7 cellular contexts compared by ENCODE assay signal in genomic region chr10:125159932-125160855, GRCh38. TPM values are rescaled to one million over a fixed set of nuclear protein-coding genes. Genes with fewer than 3 reads are reported as not detected.
DNase-seq lines count a peak whose midpoint lies in the region; ATAC-seq and TF ChIP-seq lines count a peak whose summit lies in the region.

Gene CTBP2, minus strand, starts transcription at chr10:125160563.

- peak within 1 kb of the TSS; percentile 77 for H3K4me3 Mint-ChIP-seq in osteocyte (ENCODE audit: unreplicated experiment)

- peaks cover 29% of the 10 kb centered on the region for H3K4me1 Mint-ChIP-seq in osteocyte (ENCODE audit: unreplicated experiment)

- no peak for TF ChIP-seq CTCF in adrenal gland (IDR thresholded peaks at IDR 0.05)
- TF ChIP-seq CTCF in heart right ventricle (IDR thresholded peaks at IDR 0.05): peak in 1 of 9 donors; percentile 4
- no peak for TF ChIP-seq CTCF in osteocyte (IDR thresholded peaks at IDR 0.05)

- intact Hi-C loops in adrenal gland (cut with DNase I): loop anchor here in 1 of 2 donors (10.0 kb wide), 2 partner anchors 75 to 175 kb away; no protein-coding TSS in a partner anchor
- intact Hi-C loops in heart right ventricle (cut with DNase I): loop anchor here (2.0 to 10.0 kb wide), 16 partner anchors 37 to 245 kb away; no protein-coding TSS in a partner anchor

- H3K9me3 Mint-ChIP-seq in osteocyte (ENCODE audit: unreplicated experiment): no peaks in the 10 kb centered on the region

- no peaks in the 10 kb centered on the region for H3K27me3 ChIP-seq in adrenal gland
- H3K27me3 ChIP-seq in heart right ventricle: peaks cover 0 to 13% (median 0%) of the 10 kb centered on the region in 7 donors

- TF ChIP-seq POLR2A in adrenal gland (IDR thresholded peaks at IDR 0.05): peak in 1 of 2 donors; percentile 18

- ATAC-seq in heart right ventricle (peak; percentile 25 to 51 (median 42)), HG02610 (IDR thresholded peaks at IDR 0.05; ENCODE audit: unreplicated experiment) (no peak)

- 0 to 2% (median 0%) methylated on average over 24 to 100 of the region's 103 CpGs for WGBS in adrenal gland, 4 donors
- WGBS in heart right ventricle, 2 donors: 1% methylated on average over 25 to 92 of the region's 103 CpGs

- DNase-seq in GM03348 (ENCODE audit: low spot score) (peak; percentile 85), NAMALWA (ENCODE audit: low spot score) (peak; percentile 19), adrenal gland (peak; percentile 55 to 74 (median 66)), heart right ventricle (peak; percentile 65 to 67), osteocyte (ENCODE audit: extremely low spot score, unreplicated experiment) (peak; percentile 85), pons (ENCODE audit: low spot score) (no peak)

- no peaks in the 10 kb centered on the region for H3K27me3 Mint-ChIP-seq in osteocyte (ENCODE audit: unreplicated experiment)

- H3K4me1 ChIP-seq in adrenal gland (replicated peaks in 1 of 2) (peaks cover 29 to 39% of the 10 kb centered on the region in 2 donors), heart right ventricle (peaks cover 10 to 44% (median 40%) of the 10 kb centered on the region in 9 donors)

- H3K9me3 ChIP-seq in adrenal gland (replicated peaks in 1 of 3) (no peaks in the 10 kb centered on the region), heart right ventricle (no peaks in the 10 kb centered on the region)

- peak within 1 kb of the TSS; percentile 33 to 97 (median 73) for H3K4me3 ChIP-seq in adrenal gland
- H3K4me3 ChIP-seq in heart right ventricle: peak within 1 kb of the TSS; percentile 75 to 98 (median 88)

- H3K36me3 Mint-ChIP-seq in osteocyte (ENCODE audit: unreplicated experiment): no peaks in the 10 kb centered on the region

- H3K36me3 ChIP-seq in adrenal gland (replicated peaks in 1 of 2): no peaks in the 10 kb centered on the region
- no peaks in the 10 kb centered on the region for H3K36me3 ChIP-seq in heart right ventricle

- peak within 1 kb of the TSS; percentile 68 for H3K27ac Mint-ChIP-seq in osteocyte (ENCODE audit: unreplicated experiment)

- H3K27ac ChIP-seq in adrenal gland (peak within 1 kb of the TSS; percentile 81 to 99 (median 92)), heart right ventricle (peak within 1 kb of the TSS; percentile 96 to 99 (median 98))

RNA-seq across cellular contexts. Expression of gene CTBP2, which starts in this region (rescaled TPM):
- total RNA-seq in adrenal gland (10 to 100 TPM; 28.1 to 66.5 (median 53.6) TPM), heart right ventricle (10 to 100 TPM; 22.6 to 36.2 (median 27.2) TPM), osteocyte (125 and 127 TPM in 2 replicates)
- polyA plus RNA-seq in adrenal gland (10 to 100 TPM; 25.3 to 53.4 (median 28.4) TPM), heart right ventricle (10 to 100 TPM; 14.7 to 23.0 TPM)
